In the genomic region with DNA sequence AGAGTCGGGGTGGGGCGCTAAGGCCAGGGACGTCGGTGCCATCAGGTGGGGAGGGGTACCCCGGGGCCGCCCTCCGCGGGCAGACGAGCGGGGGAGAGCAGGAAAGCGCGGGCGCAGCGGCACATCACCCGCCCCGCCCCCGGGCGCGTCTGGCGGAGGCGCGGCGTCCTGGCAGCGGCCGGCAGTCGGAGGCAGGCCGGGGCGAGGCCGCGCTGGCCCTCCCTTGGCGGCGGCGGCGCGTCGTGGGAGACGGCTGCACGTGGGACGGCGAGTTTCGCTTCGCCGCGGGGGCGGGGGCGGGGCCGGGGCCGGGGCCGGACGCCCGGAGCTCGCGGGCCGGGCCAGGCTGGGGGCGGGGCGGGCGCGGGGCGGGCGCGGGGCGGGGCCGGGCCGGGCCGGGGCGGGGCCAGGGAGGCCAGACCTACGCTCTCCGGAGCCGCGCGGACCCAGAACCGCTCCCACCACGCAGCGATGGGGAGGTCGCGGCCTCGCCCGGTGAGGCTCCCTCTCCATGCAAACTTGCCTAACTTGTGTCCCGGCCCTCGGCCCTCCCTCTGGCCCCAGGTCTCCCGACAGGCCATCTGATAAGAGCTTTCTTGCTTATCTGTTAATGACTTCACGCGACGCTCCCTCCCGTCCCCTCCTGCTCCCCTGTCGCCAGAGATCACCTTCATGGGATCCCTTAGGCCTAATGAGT, we compare ENCODE assay signal across 8 cellular contexts. TPM values are rescaled to one million over a fixed set of nuclear protein-coding genes. Genes with fewer than 3 reads are reported as not detected.
DNase-seq lines count a peak whose midpoint lies in the region; ATAC-seq and TF ChIP-seq lines count a peak whose summit lies in the region.

No MANE protein-coding gene starts in this region.

- H3K4me3 Mint-ChIP-seq in CD8-positive, alpha-beta memory T cell: peak overlapping the region; percentile 80 to 92 (median 87)

- DNase-seq in CD8-positive, alpha-beta memory T cell: peak; percentile 52 to 71 (median 62)
- DNase-seq in choroid plexus epithelial cell (ENCODE audit: low read depth): peak; percentile 55
- DNase-seq in left kidney (ENCODE audit: low read depth, low spot score): peak; percentile 77
- DNase-seq in stimulated activated CD4-positive, alpha-beta T cell treated with anti-CD3 and anti-CD28 coated beads, Interleukin-2, amount 100 ng/mL, for 24 hours: peak; percentile 44 to 66
- no peak for DNase-seq in DMS153 treated with DMSO at 0.1 percent for 48 hours (lab: John Stamatoyannopoulos, UW; ENCODE audit: unreplicated experiment)

- 0 out of 2 replicates have a peak overlapping the region, but pooled peaks have one; percentile 20 for H2AFZ ChIP-seq in Loucy (ENCODE audit: low read length)

- no peak for TF ChIP-seq CTCF in Loucy (conservative IDR thresholded peaks at IDR 0.05; ENCODE audit: low read length)
- no peak for TF ChIP-seq CTCF in choroid plexus epithelial cell (conservative IDR thresholded peaks at IDR 0.05; ENCODE audit: low read depth, low read length)

- peak overlapping the region; percentile 58 for H3K4me3 ChIP-seq in CD8-positive, alpha-beta memory T cell (ENCODE audit: low read length)
- H3K4me3 ChIP-seq in Loucy (ENCODE audit: low read length, poor library complexity, severe bottlenecking): peak overlapping the region; percentile 73
- H3K4me3 ChIP-seq in choroid plexus epithelial cell (ENCODE audit: low read depth, low read length): peak overlapping the region; percentile 55

- ATAC-seq in GM21515 (IDR thresholded peaks at IDR 0.05; ENCODE audit: unreplicated experiment): peak; percentile 53
- ATAC-seq in activated CD4-positive, CD25-positive, alpha-beta regulatory T cell treated with anti-CD3 and anti-CD28 coated beads, Interleukin-2, amount 50 U/mL, for 24 hours: peak; percentile 82 to 83

- no peaks in the 10 kb centered on the region for H3K27me3 ChIP-seq in CD8-positive, alpha-beta memory T cell (ENCODE audit: insufficient read depth, low read length, poor library complexity, severe bottlenecking)
- H3K27me3 ChIP-seq in Loucy (ENCODE audit: insufficient read depth, low read length, poor library complexity, severe bottlenecking): no peaks in the 10 kb centered on the region

- peak overlapping the region; percentile 25 for H3K9ac ChIP-seq in Loucy (ENCODE audit: low read depth, low read length, poor library complexity, severe bottlenecking)

- H3K79me2 ChIP-seq in Loucy (ENCODE audit: insufficient read depth, low read length): peaks cover 34% of the 10 kb centered on the region; the same call in 1 of the 2 replicates

- peaks cover 0 to 4% of the 10 kb centered on the region in 2 donors for H3K27me3 Mint-ChIP-seq in CD8-positive, alpha-beta memory T cell

- peaks cover 34% of the 10 kb centered on the region for H4K20me1 ChIP-seq in Loucy (ENCODE audit: insufficient read depth, low read length, poor library complexity, severe bottlenecking)

- peak overlapping the region; percentile 84 for H3K4me2 ChIP-seq in Loucy (ENCODE audit: low read depth, low read length, poor library complexity, severe bottlenecking)

- POLR2A ChIA-PET in CD8-positive, alpha-beta memory T cell (lab: Charles Lee): interaction anchor here (2.8 kb wide), 1 partner anchor 11 kb away, joined by 12 read pairs; a partner anchor contains a TSS

- peaks cover 40% of the 10 kb centered on the region for H3K4me1 ChIP-seq in CD8-positive, alpha-beta memory T cell (ENCODE audit: insufficient read depth, low read length)
- H3K4me1 ChIP-seq in Loucy (ENCODE audit: insufficient read depth, low read length, poor library complexity, severe bottlenecking): peaks cover 10% of the 10 kb centered on the region

- H3K36me3 Mint-ChIP-seq in CD8-positive, alpha-beta memory T cell: peaks cover 0 to 22% (median 5%) of the 10 kb centered on the region in 3 donors

- H3K27ac Mint-ChIP-seq in CD8-positive, alpha-beta memory T cell: peak overlapping the region; percentile 69 to 95 (median 93)

- H3F3A ChIP-seq in Loucy (ENCODE audit: low read depth): no peaks in the 10 kb centered on the region

- no peaks in the 10 kb centered on the region for H3K9me2 ChIP-seq in Loucy (replicated peaks; ENCODE audit: low read depth, low read length)

- H3K36me3 ChIP-seq in CD8-positive, alpha-beta memory T cell (ENCODE audit: insufficient read depth, low read length): no peaks in the 10 kb centered on the region
- no peaks in the 10 kb centered on the region for H3K36me3 ChIP-seq in Loucy (ENCODE audit: insufficient read depth, low read length)

- no peaks in the 10 kb centered on the region for H3K9me3 ChIP-seq in CD8-positive, alpha-beta memory T cell (ENCODE audit: low read length)
- no peaks in the 10 kb centered on the region for H3K9me3 ChIP-seq in Loucy (ENCODE audit: insufficient read depth, low read depth, low read length)

- H3K4me1 Mint-ChIP-seq in CD8-positive, alpha-beta memory T cell: peaks cover 56 to 78% (median 59%) of the 10 kb centered on the region in 3 donors

- CTCF ChIA-PET in CD8-positive, alpha-beta memory T cell (lab: Charles Lee): interaction anchor here (1.0 to 1.6 kb wide), 8 partner anchors 15 to 179 kb away, joined by 3 to 5 read pairs (median 4); a partner anchor contains a TSS

- no peaks in the 10 kb centered on the region for H3K9me3 Mint-ChIP-seq in CD8-positive, alpha-beta memory T cell

- H3K27ac ChIP-seq in CD8-positive, alpha-beta memory T cell (ENCODE audit: low read depth, low read length): no peak overlapping the region

RNA-seq across cellular contexts. Expression of a gene that starts 12.5 kb away (rescaled TPM):
- 10 to 100 TPM; 42.0 to 43.3 TPM for total RNA-seq in CD8-positive, alpha-beta memory T cell
- polyA plus RNA-seq in CD8-positive, alpha-beta memory T cell: 7.9 TPM

RNA-seq across cellular contexts. Expression of a gene that starts 53.5 kb away (rescaled TPM):
- 10 to 100 TPM; 48.5 to 50.1 TPM for total RNA-seq in CD8-positive, alpha-beta memory T cell
- polyA plus RNA-seq in CD8-positive, alpha-beta memory T cell: 43.4 TPM
